12 cellular contexts compared by ENCODE assay signal in genomic region chr13:100543872-100544602, GRCh38. TPM values are rescaled to one million over a fixed set of nuclear protein-coding genes. Genes with fewer than 3 reads are reported as not detected.
A peak's percentile ranks its signal among the peaks of the same experiment; 100 is the strongest.
DNase-seq lines count a peak whose midpoint lies in the region; ATAC-seq and TF ChIP-seq lines count a peak whose summit lies in the region.
"Had no signal": no experiment of that assay in that cellular context is flagged by ENCODE, and none has a peak within 500 bp of the region (broad histone marks: within the 10 kb centered on the region; RNA-seq: fewer than 3 reads in every experiment).

No MANE protein-coding gene starts in this region.

- TF ChIP-seq CTCF in Panc1 (IDR thresholded peaks at IDR 0.05) = no peak
- TF ChIP-seq CTCF in endodermal cell (conservative IDR thresholded peaks at IDR 0.05) = no peak
- no peak for TF ChIP-seq CTCF in lower lobe of right lung (IDR thresholded peaks at IDR 0.05)
- no peak for TF ChIP-seq CTCF in suprapubic skin (IDR thresholded peaks at IDR 0.05)

- H3K4me1 Mint-ChIP-seq in endodermal cell = peaks cover 16% of the 10 kb centered on the region
- peaks cover 3 to 8% of the 10 kb centered on the region in 2 donors for H3K4me1 Mint-ChIP-seq in effector memory CD8-positive, alpha-beta T cell (ENCODE audit: low read depth in 2 of 2)
- peaks cover 10% of the 10 kb centered on the region for H3K4me1 Mint-ChIP-seq in activated T-helper 2 cell treated with anti-CD3 and anti-CD28 coated beads, Interferon-gamma antibody, Interleukin-2, Interleukin-4, amounts not matched to agents 10 μg/mL and 5 μg/mL and 100 μg/mL, durations not matched to agents 14 hours and 24 hours and 36 hours (ENCODE audit: low read depth)

- H3K4me1 ChIP-seq in Panc1 (ENCODE audit: control insufficient read depth, insufficient read depth, low read length) (peaks cover 9% of the 10 kb centered on the region), endodermal cell (ENCODE audit: control insufficient read depth, insufficient read depth, low read length) (peaks cover 5% of the 10 kb centered on the region), lower lobe of right lung (peaks cover 19% of the 10 kb centered on the region), suprapubic skin (peaks cover 61% of the 10 kb centered on the region)
- H3K4me1 ChIP-seq: parathyroid adenoma, uterus had no signal

- no peaks in the 10 kb centered on the region for H3K36me3 Mint-ChIP-seq in endodermal cell (ENCODE audit: low read depth)
- H3K36me3 Mint-ChIP-seq in effector memory CD8-positive, alpha-beta T cell (ENCODE audit: insufficient read depth) = no peaks in the 10 kb centered on the region
- peaks cover 3% of the 10 kb centered on the region for H3K36me3 Mint-ChIP-seq in activated T-helper 2 cell treated with anti-CD3 and anti-CD28 coated beads, Interferon-gamma antibody, Interleukin-2, Interleukin-4, amounts not matched to agents 10 μg/mL and 5 μg/mL and 100 μg/mL, durations not matched to agents 14 hours and 24 hours and 36 hours (ENCODE audit: low read depth)
- H3K36me3 Mint-ChIP-seq: CD8-positive, alpha-beta T cell had no signal

- H3K27ac ChIP-seq in Panc1 (ENCODE audit: low read length) = peak overlapping the region; percentile 2; the same call in 1 of the 2 replicates
- H3K27ac ChIP-seq in endodermal cell (ENCODE audit: low read depth, low read length) = no peak overlapping the region
- H3K27ac ChIP-seq in lower lobe of right lung = peak overlapping the region; percentile 31
- no peak overlapping the region for H3K27ac ChIP-seq in suprapubic skin
- H3K27ac ChIP-seq: parathyroid adenoma had no signal

- H3K36me3 ChIP-seq in Panc1 (ENCODE audit: control insufficient read depth, insufficient read depth, low read length) (no peaks in the 10 kb centered on the region), endodermal cell (ENCODE audit: control insufficient read depth, insufficient read depth, low read length) (no peaks in the 10 kb centered on the region), lower lobe of right lung (no peaks in the 10 kb centered on the region), suprapubic skin (no peaks in the 10 kb centered on the region)
- H3K36me3 ChIP-seq: uterus had no signal

- DNase-seq in Panc1 (ENCODE audit: low read depth, low spot score) (no peak), endodermal cell (peak; percentile 38), lower lobe of right lung (no peak), suprapubic skin (ENCODE audit: low spot score in 2 of 2) (peak in 1 of 2 donors; percentile 56)
- DNase-seq in effector memory CD8-positive, alpha-beta T cell = no peak
- DNase-seq in activated T-helper 2 cell treated with anti-CD3 and anti-CD28 coated beads, Interferon-gamma antibody, Interleukin-2, Interleukin-4, amounts not matched to agents 10 μg/mL and 5 μg/mL and 100 μg/mL, durations not matched to agents 14 hours and 24 hours and 36 hours (ENCODE audit: low spot score) = no peak
- no peak for DNase-seq in stimulated activated CD4-positive, alpha-beta T cell treated with anti-CD3 and anti-CD28 coated beads, Interleukin-4, amount 100 ng/mL, for 24 hours
- DNase-seq: activated CD8-positive, alpha-beta T cell treated with anti-CD3 and anti-CD28 coated beads, Interleukin-2, amount 10 ng/mL, durations not matched to agents 7 days and 5 days; NCI-H2227 treated with DMSO at 0.1 percent for 48 hours; uterus had no signal

- POLR2A ChIA-PET in Panc1 (lab: Charles Lee) = no interaction called here

- H3K9me3 Mint-ChIP-seq in endodermal cell = no peaks in the 10 kb centered on the region
- no peaks in the 10 kb centered on the region for H3K9me3 Mint-ChIP-seq in effector memory CD8-positive, alpha-beta T cell
- H3K9me3 Mint-ChIP-seq in activated T-helper 2 cell treated with anti-CD3 and anti-CD28 coated beads, Interferon-gamma antibody, Interleukin-2, Interleukin-4, amounts not matched to agents 10 μg/mL and 5 μg/mL and 100 μg/mL, durations not matched to agents 14 hours and 24 hours and 36 hours = no peaks in the 10 kb centered on the region
- H3K9me3 Mint-ChIP-seq: CD8-positive, alpha-beta T cell had no signal

- no peaks in the 10 kb centered on the region for H3K27me3 Mint-ChIP-seq in endodermal cell (ENCODE audit: insufficient read depth)
- no peaks in the 10 kb centered on the region for H3K27me3 Mint-ChIP-seq in effector memory CD8-positive, alpha-beta T cell
- peaks cover 8% of the 10 kb centered on the region for H3K27me3 Mint-ChIP-seq in activated T-helper 2 cell treated with anti-CD3 and anti-CD28 coated beads, Interferon-gamma antibody, Interleukin-2, Interleukin-4, amounts not matched to agents 10 μg/mL and 5 μg/mL and 100 μg/mL, durations not matched to agents 14 hours and 24 hours and 36 hours (ENCODE audit: low read depth)

- in situ Hi-C loops in Panc1 (cut with HindIII; ENCODE audit: low pct_unique_long_range_greater_than_20kb, low sequenced_read_pairs) = no loop called here

- H3K9me3 ChIP-seq in Panc1 (ENCODE audit: control insufficient read depth, insufficient read depth, low read depth, low read length) (no peaks in the 10 kb centered on the region), endodermal cell (ENCODE audit: control insufficient read depth, low read length) (no peaks in the 10 kb centered on the region), lower lobe of right lung (no peaks in the 10 kb centered on the region), suprapubic skin (no peaks in the 10 kb centered on the region)
- H3K9me3 ChIP-seq: uterus had no signal

- H3K27me3 ChIP-seq in Panc1 (ENCODE audit: control insufficient read depth, insufficient read depth, low read length) (no peaks in the 10 kb centered on the region), endodermal cell (ENCODE audit: control insufficient read depth, insufficient read depth, low read length, poor library complexity, severe bottlenecking) (no peaks in the 10 kb centered on the region), lower lobe of right lung (ENCODE audit: low read depth) (no peaks in the 10 kb centered on the region), suprapubic skin (no peaks in the 10 kb centered on the region)
- H3K27me3 ChIP-seq: uterus had no signal

- WGBS in endodermal cell (ENCODE audit: insufficient coverage in 1 of 2, insufficient read length in 1 of 2), 2 experiments = 92 to 93% methylated on average over 19 to 26 of the region's 26 CpGs
- 87% methylated on average over 24 of the region's 26 CpGs for WGBS in suprapubic skin

- no peak overlapping the region for H3K27ac Mint-ChIP-seq in endodermal cell
- H3K27ac Mint-ChIP-seq in effector memory CD8-positive, alpha-beta T cell = no peak overlapping the region
- H3K27ac Mint-ChIP-seq in activated T-helper 2 cell treated with anti-CD3 and anti-CD28 coated beads, Interferon-gamma antibody, Interleukin-2, Interleukin-4, amounts not matched to agents 10 μg/mL and 5 μg/mL and 100 μg/mL, durations not matched to agents 14 hours and 24 hours and 36 hours = no peak overlapping the region
- H3K27ac Mint-ChIP-seq: activated CD8-positive, alpha-beta T cell treated with anti-CD3 and anti-CD28 coated beads, Interleukin-2, amount 10 ng/mL, durations not matched to agents 7 days and 5 days; CD8-positive, alpha-beta T cell had no signal

- H3K4me3 ChIP-seq in Panc1 (ENCODE audit: low read depth in 2 of 2, low read length in 2 of 2) (no peak overlapping the region), endodermal cell (ENCODE audit: low read length) (no peak overlapping the region), lower lobe of right lung (peak overlapping the region; percentile 39), suprapubic skin (peak overlapping the region; percentile 15)
- H3K4me3 ChIP-seq: uterus had no signal

- H3K9ac ChIP-seq in endodermal cell (ENCODE audit: extremely low read depth, low read length, poor library complexity, severe bottlenecking) = no peak overlapping the region
- H3K9ac ChIP-seq: parathyroid adenoma had no signal

- TF ChIP-seq POLR2A in suprapubic skin (IDR thresholded peaks at IDR 0.05) = no peak

- no peak for TF ChIP-seq EP300 in suprapubic skin (IDR thresholded peaks at IDR 0.05)

- no TSS peak for BruUV-seq in Panc1 (replicated peaks; lab: Mats Ljungman, UMichigan)

- H3K4me3 Mint-ChIP-seq in endodermal cell = no peak overlapping the region
- no peak overlapping the region for H3K4me3 Mint-ChIP-seq in effector memory CD8-positive, alpha-beta T cell
- H3K4me3 Mint-ChIP-seq in activated T-helper 2 cell treated with anti-CD3 and anti-CD28 coated beads, Interferon-gamma antibody, Interleukin-2, Interleukin-4, amounts not matched to agents 10 μg/mL and 5 μg/mL and 100 μg/mL, durations not matched to agents 14 hours and 24 hours and 36 hours (ENCODE audit: low read depth) = no peak overlapping the region
- H3K4me3 Mint-ChIP-seq: activated CD8-positive, alpha-beta T cell treated with anti-CD3 and anti-CD28 coated beads, Interleukin-2, amount 10 ng/mL, durations not matched to agents 7 days and 5 days; CD8-positive, alpha-beta T cell had no signal

- intact Hi-C loops in Panc1 (cut with micrococcal nuclease; ENCODE audit: unreplicated experiment) = no loop called here
- intact Hi-C loops in lower lobe of right lung (cut with DNase I) = no loop called here
- intact Hi-C loops in activated T-helper 2 cell treated with anti-CD3 and anti-CD28 coated beads, Interferon-gamma antibody, Interleukin-2, Interleukin-4, amounts not matched to agents 10 μg/mL and 5 μg/mL and 100 μg/mL, durations not matched to agents 14 hours and 24 hours and 36 hours (cut with micrococcal nuclease) = no loop called here

- ATAC-seq in Panc1 = no peak
- no peak for ATAC-seq in lower lobe of right lung
- no peak for ATAC-seq in effector memory CD8-positive, alpha-beta T cell (replicated peaks)
- ATAC-seq: activated CD8-positive, alpha-beta T cell treated with anti-CD3 and anti-CD28 coated beads, Interleukin-2, amount 10 ng/mL, durations not matched to agents 7 days and 5 days; CD8-positive, alpha-beta T cell had no signal

- CTCF ChIA-PET in Panc1 (lab: Charles Lee) = no interaction called here

RNA-seq across cellular contexts. Expression of gene GGACT, which starts 44.6 kb away (rescaled TPM):
- 2.5 TPM for total RNA-seq in Panc1 (2021; ENCODE audit: unreplicated experiment)
- polyA plus RNA-seq in Panc1 (2012; ENCODE audit: insufficient read length) = 1.7 TPM
- total RNA-seq in endodermal cell = 1 to 10 TPM; 2.7 to 6.6 TPM
- polyA plus RNA-seq in endodermal cell (2013, experiment 1 of 2) = 5.0 TPM
- polyA plus RNA-seq in endodermal cell (2013, experiment 2 of 2) = 4.6 TPM
- total RNA-seq in lower lobe of right lung = 3.4 TPM
- 1 to 10 TPM; 1.5 to 4.2 (median 3.6) TPM for total RNA-seq in suprapubic skin
- 5.5 and 7.7 TPM in 2 replicates for total RNA-seq in activated T-helper 2 cell treated with anti-CD3 and anti-CD28 coated beads, Interferon-gamma antibody, Interleukin-2, Interleukin-4, amounts not matched to agents 10 μg/mL and 5 μg/mL and 100 μg/mL, durations not matched to agents 14 hours and 24 hours and 36 hours

Comparison
In these comparisons a context has a peak if more than half of its experiments do, and no peak if none do; other contexts are left out.
1. H3K27ac ChIP-seq: peak in Panc1 (single experiment) and lower lobe of right lung (single experiment); none in endodermal cell (single experiment) and suprapubic skin (single experiment).
2. H3K4me3 ChIP-seq: peak in lower lobe of right lung (single experiment) and suprapubic skin (single experiment); none in Panc1 (0 of 2) and endodermal cell (single experiment).